ENCODE assay signal across 8 cellular contexts in genomic region chr1:42941640-42942330, GRCh38. TPM values are rescaled to one million over a fixed set of nuclear protein-coding genes. Genes with fewer than 3 reads are reported as not detected.
DNase-seq lines count a peak whose midpoint lies in the region; ATAC-seq and TF ChIP-seq lines count a peak whose summit lies in the region.

No MANE protein-coding gene starts in this region.

- H3K4me3 Mint-ChIP-seq in stimulated activated naive CD8-positive, alpha-beta T cell treated with anti-CD3 and anti-CD28 coated beads, Interleukin-15, Interleukin-2, amounts not matched to agents 100 ng/mL and 50 ng/mL, for 24 hours, result no peak overlapping the region

- H3K4me1 ChIP-seq in body of pancreas, result peaks cover 80% of the 10 kb centered on the region

- no peaks in the 10 kb centered on the region for H3K27me3 Mint-ChIP-seq in stimulated activated naive CD8-positive, alpha-beta T cell treated with anti-CD3 and anti-CD28 coated beads, Interleukin-15, Interleukin-2, amounts not matched to agents 100 ng/mL and 50 ng/mL, for 24 hours

- no peaks in the 10 kb centered on the region for H3K9me3 Mint-ChIP-seq in stimulated activated naive CD8-positive, alpha-beta T cell treated with anti-CD3 and anti-CD28 coated beads, Interleukin-15, Interleukin-2, amounts not matched to agents 100 ng/mL and 50 ng/mL, for 24 hours

- TF ChIP-seq CTCF in GM12865 (IDR thresholded peaks at IDR 0.05; ENCODE audit: insufficient read depth, low read depth, low read length, missing control alignments) (no peak), body of pancreas (IDR thresholded peaks at IDR 0.05) (no peak)

- ATAC-seq in body of pancreas (no peak), GM18517 (IDR thresholded peaks at IDR 0.05; ENCODE audit: unreplicated experiment) (no peak), HG03469 (IDR thresholded peaks at IDR 0.05; ENCODE audit: unreplicated experiment) (no peak)

- peaks cover 100% of the 10 kb centered on the region for H3K4me1 Mint-ChIP-seq in stimulated activated naive CD8-positive, alpha-beta T cell treated with anti-CD3 and anti-CD28 coated beads, Interleukin-15, Interleukin-2, amounts not matched to agents 100 ng/mL and 50 ng/mL, for 24 hours (ENCODE audit: low read depth)

- no peak for TF ChIP-seq POLR2A in body of pancreas (IDR thresholded peaks at IDR 0.05)

- H3K27ac ChIP-seq in body of pancreas, result peak overlapping the region; percentile 13 to 86 (median 80)

- H3K9me3 ChIP-seq in body of pancreas, result no peaks in the 10 kb centered on the region

- no peaks in the 10 kb centered on the region for H3K27me3 ChIP-seq in body of pancreas

- H3K27ac Mint-ChIP-seq in stimulated activated naive CD8-positive, alpha-beta T cell treated with anti-CD3 and anti-CD28 coated beads, Interleukin-15, Interleukin-2, amounts not matched to agents 100 ng/mL and 50 ng/mL, for 24 hours, result peak overlapping the region; percentile 62

- intact Hi-C loops in body of pancreas (cut with DNase I), result no loop called here

- WGBS in body of pancreas, 2 donors, result 58 to 62% methylated on average over 9 of the region's 9 CpGs

- H3K36me3 Mint-ChIP-seq in stimulated activated naive CD8-positive, alpha-beta T cell treated with anti-CD3 and anti-CD28 coated beads, Interleukin-15, Interleukin-2, amounts not matched to agents 100 ng/mL and 50 ng/mL, for 24 hours (ENCODE audit: low read depth), result peaks cover 78% of the 10 kb centered on the region

- DNase-seq in GM12865 (ENCODE audit: low read depth) (peak; percentile 35), NOMO-1 treated with dmso at 0.1 percent for 144 hours (lab: John Stamatoyannopoulos, UW; ENCODE audit: unreplicated experiment) (peak; percentile 54), body of pancreas (peak; percentile 44 to 78 (median 71)), kidney glomerular epithelial cell (lab: John Stamatoyannopoulos, UW) (peak; percentile 74), GDM1 (lab: John Stamatoyannopoulos, UW) (no peak)

- H3K4me3 ChIP-seq in GM12865 (ENCODE audit: low read depth, low read length) (no peak overlapping the region), body of pancreas (no peak overlapping the region)

- H3K36me3 ChIP-seq in body of pancreas (replicated peaks in 1 of 2; ENCODE audit: insufficient read depth in 1 of 2, low read depth in 2 of 2), result no peaks in the 10 kb centered on the region

RNA-seq across cellular contexts. Expression of gene SLC2A1, which starts 16.9 kb away (rescaled TPM):
- total RNA-seq in body of pancreas, result 10 to 100 TPM in 1 of 2 donors, 1 to 10 TPM in 1; 4.2 to 13.2 TPM
